2 cellular contexts compared by ENCODE assay signal in the genomic region with DNA sequence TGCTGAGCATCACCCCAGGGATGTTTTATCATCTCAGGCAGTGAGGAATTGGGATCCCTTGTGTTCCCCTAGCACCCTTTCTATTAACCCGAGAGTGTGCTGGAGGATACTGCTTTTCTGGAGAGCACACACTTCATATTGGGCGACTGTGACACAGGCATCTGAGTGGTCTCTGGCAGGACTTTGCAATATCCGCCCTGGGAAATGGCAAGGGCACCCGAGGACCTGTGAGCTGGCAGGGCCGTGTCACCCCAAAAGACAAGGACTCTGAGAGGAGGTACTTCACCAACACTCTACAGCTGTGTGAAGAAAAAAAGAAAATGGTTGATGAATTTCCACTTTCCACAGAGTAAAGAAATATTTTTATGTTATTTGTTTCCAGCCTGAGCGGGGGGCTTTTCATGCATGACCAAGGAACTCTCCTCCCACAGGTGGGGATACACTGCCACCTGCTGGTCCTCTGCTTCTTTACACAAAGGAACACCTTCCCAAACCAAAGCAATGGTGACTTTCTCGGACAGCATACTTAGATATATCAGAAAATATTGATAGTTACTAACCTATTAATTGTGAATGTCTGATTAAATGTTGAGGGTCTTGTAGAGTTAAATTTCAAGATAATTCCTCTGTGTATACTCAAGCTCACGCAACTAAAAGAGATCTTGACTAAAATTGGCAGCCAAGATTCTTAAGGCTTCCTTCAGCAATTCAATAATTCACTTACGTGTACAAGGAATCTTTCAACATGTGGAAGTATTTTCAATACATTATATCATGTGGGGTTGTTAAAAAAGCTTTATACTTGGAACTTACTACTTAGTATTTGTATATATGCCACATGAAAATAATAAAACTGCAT.
TF ChIP-seq lines count a peak whose summit lies in the region.

No MANE protein-coding gene starts in this region.

TF ChIP-seq in HEK293T, 16 proteins besides CTCF, POLR2A, EP300 and RAD21 (continued from another document):
- TF ChIP-seq FOXK2 (IDR thresholded peaks at IDR 0.05) (no peak), L3MBTL2 (conservative IDR thresholded peaks at IDR 0.05) (no peak), HDGF (IDR thresholded peaks at IDR 0.05; ENCODE audit: borderline replicate concordance) (no peak), TARDBP (IDR thresholded peaks at IDR 0.05) (no peak), CTBP1 (IDR thresholded peaks at IDR 0.05; ENCODE audit: borderline replicate concordance) (no peak), ARNT (IDR thresholded peaks at IDR 0.05) (no peak), FOXA1 (IDR thresholded peaks at IDR 0.05) (no peak), BHLHE40 (IDR thresholded peaks at IDR 0.05; ENCODE audit: borderline replicate concordance) (no peak), SUZ12 (IDR thresholded peaks at IDR 0.05) (no peak)

TF ChIP-seq in K562, 482 proteins besides CTCF, POLR2A, EP300 and RAD21 (continued from another document):
- TF ChIP-seq DEAF1 (CRISPR knock-in tag; IDR thresholded peaks at IDR 0.05), result peak; percentile 38; the same call in 1 of the 2 replicates
